ENCODE assay signal across 8 cellular contexts in the genomic region with DNA sequence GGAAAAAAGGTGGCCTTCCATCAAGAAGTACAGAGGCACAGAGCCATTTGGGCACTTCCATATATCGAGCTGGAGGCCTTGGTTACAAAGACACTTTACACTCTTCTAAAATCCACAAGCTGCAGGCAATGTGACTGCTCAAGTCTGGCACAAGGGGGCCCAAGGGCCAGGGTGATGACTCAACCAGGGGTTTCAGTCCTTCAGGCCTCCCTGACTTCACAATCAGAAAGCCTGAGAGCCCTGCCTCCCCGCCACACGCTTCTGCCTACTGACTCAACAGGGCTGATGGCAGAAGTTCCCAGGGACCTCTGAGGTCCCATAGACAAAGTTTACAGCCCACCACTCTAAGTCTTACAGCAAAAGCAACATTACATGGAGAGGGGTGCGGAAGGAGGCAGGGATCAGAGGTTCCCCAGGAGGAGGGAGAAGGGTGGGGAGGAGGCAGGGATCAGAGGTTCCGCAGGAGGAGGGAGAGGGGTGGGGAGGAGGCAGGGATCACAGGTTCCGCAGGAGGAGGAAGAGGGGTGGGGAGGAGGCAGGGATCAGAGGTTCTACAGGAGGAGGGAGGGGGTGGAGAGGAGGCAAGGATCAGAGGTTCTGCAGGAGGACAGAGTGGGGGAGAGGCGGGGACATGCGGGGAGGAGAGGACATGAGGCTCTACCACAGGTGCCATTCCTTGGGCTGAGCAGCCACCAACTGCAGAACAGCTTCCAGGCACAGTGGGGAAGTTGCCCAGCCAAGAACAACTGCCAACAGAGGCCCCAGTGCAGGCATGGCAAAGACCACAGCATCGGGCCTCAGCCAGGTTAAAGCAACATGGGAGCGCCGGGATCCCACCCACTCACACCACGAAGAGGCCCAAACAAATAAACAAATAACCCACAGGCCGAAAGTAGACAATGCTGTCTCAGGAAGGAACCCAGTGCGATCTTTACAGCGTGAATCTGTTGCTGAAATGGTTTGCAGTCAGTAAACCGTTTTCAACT. TPM values are rescaled to one million over a fixed set of nuclear protein-coding genes. Genes with fewer than 3 reads are reported as not detected.
A peak's percentile ranks its signal among the peaks of the same experiment; 100 is the strongest.
DNase-seq lines count a peak whose midpoint lies in the region; ATAC-seq and TF ChIP-seq lines count a peak whose summit lies in the region.

No MANE protein-coding gene starts in this region.

- no peaks in the 10 kb centered on the region for H3K27me3 ChIP-seq in BJ (ENCODE audit: control insufficient read depth, insufficient read depth, low read length)
- H3K27me3 ChIP-seq in kidney epithelial cell (ENCODE audit: control insufficient read depth, insufficient read depth, low read length): no peaks in the 10 kb centered on the region
- no peaks in the 10 kb centered on the region for H3K27me3 ChIP-seq in aorta (ENCODE audit: control insufficient read depth in 1 of 2, insufficient read depth in 2 of 2, low read length in 1 of 2)

- H3K4me1 Mint-ChIP-seq in activated CD4-positive, alpha-beta memory T cell treated with anti-CD3 and anti-CD28 coated beads for 36 hours (ENCODE audit: low read depth): peaks cover 41% of the 10 kb centered on the region

- H3K36me3 ChIP-seq in BJ (ENCODE audit: control insufficient read depth, insufficient read depth, low read length): peaks cover 6% of the 10 kb centered on the region; the same call in 1 of the 2 replicates
- H3K36me3 ChIP-seq in kidney epithelial cell (ENCODE audit: control insufficient read depth, insufficient read depth, low read length): no peaks in the 10 kb centered on the region
- H3K36me3 ChIP-seq in aorta (ENCODE audit: control insufficient read depth in 1 of 2, insufficient read depth in 2 of 2, low read length in 1 of 2): peaks cover 0 to 1% of the 10 kb centered on the region in 2 donors

- ATAC-seq in GM19397 (IDR thresholded peaks at IDR 0.05; ENCODE audit: unreplicated experiment) (peak; percentile 97), HG03196 (IDR thresholded peaks at IDR 0.05; ENCODE audit: unreplicated experiment) (peak; percentile 90), aorta (ENCODE audit: low FRiP score) (no peak)

- CTCF ChIA-PET in BJ (lab: Yijun Ruan, JAX): interaction anchor here (0.6 to 1.3 kb wide), 2 partner anchors 35 to 1144 kb away, joined by 3 read pairs; no protein-coding TSS in a partner anchor
- CTCF ChIA-PET in activated CD4-positive, alpha-beta memory T cell treated with anti-CD3 and anti-CD28 coated beads for 36 hours (lab: Charles Lee): interaction anchor here (1.1 to 1.5 kb wide), 2 partner anchors 36 to 166 kb away, joined by 4 to 5 read pairs; no protein-coding TSS in a partner anchor

- H3K4me3 ChIP-seq in BJ (ENCODE audit: low read depth, low read length): no peak overlapping the region
- H3K4me3 ChIP-seq in kidney epithelial cell (ENCODE audit: low read depth, low read length): no peak overlapping the region
- no peak overlapping the region for H3K4me3 ChIP-seq in aorta (ENCODE audit: low read length in 2 of 2)

- H3K9me3 ChIP-seq in aorta (ENCODE audit: control insufficient read depth, low read length): no peaks in the 10 kb centered on the region

- 0 out of 2 replicates have a peak, but pooled peaks have one; percentile 2 for TF ChIP-seq CTCF in BJ (IDR thresholded peaks at IDR 0.05; ENCODE audit: insufficient read depth, low read depth, low read length)
- TF ChIP-seq CTCF in kidney epithelial cell (IDR thresholded peaks at IDR 0.05; ENCODE audit: insufficient read depth, low read length, poor library complexity, severe bottlenecking): peak; percentile 30

- no peaks in the 10 kb centered on the region for H3K9me3 Mint-ChIP-seq in activated CD4-positive, alpha-beta memory T cell treated with anti-CD3 and anti-CD28 coated beads for 36 hours

- 80 to 90% methylated on average over 15 to 16 of the region's 16 CpGs for WGBS in aorta, 2 donors

- no peak for DNase-seq in BJ (ENCODE audit: low read depth)
- peak; percentile 83 for DNase-seq in activated CD4-positive, alpha-beta memory T cell treated with anti-CD3 and anti-CD28 coated beads for 36 hours
- DNase-seq in kidney epithelial cell (ENCODE audit: low read depth): peak; percentile 23
- DNase-seq in NCI-H2081 treated with DMSO at 0.1 percent for 48 hours (lab: John Stamatoyannopoulos, UW): no peak
- no peak for DNase-seq in nucleus accumbens (lab: John Stamatoyannopoulos, UW)
- no peak for DNase-seq in aorta

- no peak overlapping the region for H3K27ac ChIP-seq in aorta (ENCODE audit: low read depth in 1 of 2, low read length in 2 of 2)

- POLR2A ChIA-PET in BJ (lab: Charles Lee): no interaction called here
- POLR2A ChIA-PET in activated CD4-positive, alpha-beta memory T cell treated with anti-CD3 and anti-CD28 coated beads for 36 hours (lab: Charles Lee): interaction anchor here (0.8 kb wide), 1 partner anchor 269 kb away, joined by 3 read pairs; no protein-coding TSS in a partner anchor

- H3K4me3 Mint-ChIP-seq in activated CD4-positive, alpha-beta memory T cell treated with anti-CD3 and anti-CD28 coated beads for 36 hours: no peak overlapping the region

- no peaks in the 10 kb centered on the region for H3K27me3 Mint-ChIP-seq in activated CD4-positive, alpha-beta memory T cell treated with anti-CD3 and anti-CD28 coated beads for 36 hours

- peak overlapping the region; percentile 62 for H3K27ac Mint-ChIP-seq in activated CD4-positive, alpha-beta memory T cell treated with anti-CD3 and anti-CD28 coated beads for 36 hours

- peaks cover 0 to 2% of the 10 kb centered on the region in 2 donors for H3K4me1 ChIP-seq in aorta (ENCODE audit: control insufficient read depth in 1 of 2, insufficient read depth in 2 of 2, low read length in 2 of 2)

- H3K36me3 Mint-ChIP-seq in activated CD4-positive, alpha-beta memory T cell treated with anti-CD3 and anti-CD28 coated beads for 36 hours: peaks cover 35% of the 10 kb centered on the region

- intact Hi-C loops in activated CD4-positive, alpha-beta memory T cell treated with anti-CD3 and anti-CD28 coated beads for 36 hours (cut with micrococcal nuclease): loop anchor here (2.0 kb wide), 1 partner anchor 51 kb away; the partner anchor contains the start of gene SLC7A1
- intact Hi-C loops in aorta (cut with DNase I): no loop called here

RNA-seq across cellular contexts. Expression of gene SLC7A1, which starts 52.0 kb away (rescaled TPM):
- polyA plus RNA-seq in BJ (2011; rRNA removed): 17.8 and 43.2 TPM in 2 replicates
- 43.2 and 64.7 TPM in 2 replicates for polyA minus RNA-seq in BJ (2011; rRNA and poly(A)+ RNA removed)
- 100 to 1,000 TPM; 106 to 114 TPM for total RNA-seq in activated CD4-positive, alpha-beta memory T cell treated with anti-CD3 and anti-CD28 coated beads for 36 hours
- total RNA-seq in kidney epithelial cell: 79.3 and 91.5 TPM in 2 replicates
- 10 to 100 TPM; 29.3 to 52.1 TPM for total RNA-seq in aorta
- polyA plus RNA-seq in aorta: 1 to 10 TPM; 2.7 to 4.0 TPM

Comparison
In these comparisons a context has a peak if more than half of its experiments do, and no peak if none do; other contexts are left out.
1. DNase-seq: peak in activated CD4-positive, alpha-beta memory T cell treated with anti-CD3 and anti-CD28 coated beads for 36 hours (single experiment) and kidney epithelial cell (single experiment); none in BJ (single experiment), NCI-H2081 treated with DMSO at 0.1 percent for 48 hours (single experiment), nucleus accumbens (0 of 56) and aorta (0 of 2).